Comparison of ENCODE assay signal across 27 cellular contexts in genomic region chr12:9255837-9256236, GRCh38. TPM values are rescaled to one million over a fixed set of nuclear protein-coding genes. Genes with fewer than 3 reads are reported as not detected.
"Had no signal": no experiment of that assay in that cellular context is flagged by ENCODE, and none has a peak within 500 bp of the region (broad histone marks: within the 10 kb centered on the region; RNA-seq: fewer than 3 reads in every experiment).

No MANE protein-coding gene starts in this region.

- H3K36me3 ChIP-seq: esophagus muscularis mucosa, gastrocnemius medialis, heart left ventricle, WERI-Rb-1 had no signal

- H3K4me1 ChIP-seq: body of pancreas, foreskin keratinocyte, gastrocnemius medialis, heart left ventricle had no signal

- H3K9me3 ChIP-seq: esophagus muscularis mucosa, gastrocnemius medialis had no signal

- H3K4me3 ChIP-seq: body of pancreas, esophagus muscularis mucosa, gastrocnemius medialis, heart left ventricle had no signal

- H3K27me3 ChIP-seq: body of pancreas, esophagus muscularis mucosa, gastrocnemius medialis, heart left ventricle had no signal

- H3K27ac ChIP-seq: body of pancreas, esophagus muscularis mucosa, foreskin keratinocyte, gastrocnemius medialis, heart left ventricle, WERI-Rb-1 had no signal

- DNase-seq: activated B cell treated with CpG ODN at 0.5 μM for 24 hours; activated CD4-positive, alpha-beta T cell treated with anti-CD3 and anti-CD28 coated beads for 48 hours; activated CD4-positive, alpha-beta T cell treated with anti-CD3 and anti-CD28 coated beads, Interleukin-2, amount 50 U/mL, for 1 hour; activated CD4-positive, alpha-beta T cell treated with anti-CD3 and anti-CD28 coated beads, Interleukin-2, amount 50 U/mL, for 48 hours; activated CD8-positive, alpha-beta memory T cell treated with anti-CD3 and anti-CD28 coated beads for 24 hours; activated CD8-positive, alpha-beta T cell treated with anti-CD3 and anti-CD28 coated beads for 36 hours; activated effector memory CD4-positive, alpha-beta T cell treated with Interleukin-2 at 50 U/mL for 16 hours; activated gamma-delta T cell treated with Interleukin-2 at 50 U/mL for 16 hours; activated naive CD4-positive, alpha-beta T cell treated with anti-CD3 and anti-CD28 coated beads, Interleukin-2, amount 50 U/mL, for 16 hours; activated naive CD4-positive, alpha-beta T cell treated with Interleukin-2 at 50 U/mL for 16 hours; activated T-cell treated with anti-CD3 and anti-CD28 coated beads, Interleukin-2, amount 50 U/mL, for 4 hours; amniotic stem cell; anterior cingulate cortex; body of pancreas; caudate nucleus; cortex of kidney; dermis blood vessel endothelial cell; effector CD4-positive, alpha-beta T cell; effector memory CD8-positive, alpha-beta T cell; erythroblast; foreskin keratinocyte; gastrocnemius medialis; glutamatergic neuron; heart left ventricle; T1000; WERI-Rb-1 had no signal

RNA-seq across cellular contexts. Expression of gene PZP, which starts 47.6 kb away (rescaled TPM):
- polyA plus RNA-seq: foreskin keratinocyte had no signal
